In the genomic region with DNA sequence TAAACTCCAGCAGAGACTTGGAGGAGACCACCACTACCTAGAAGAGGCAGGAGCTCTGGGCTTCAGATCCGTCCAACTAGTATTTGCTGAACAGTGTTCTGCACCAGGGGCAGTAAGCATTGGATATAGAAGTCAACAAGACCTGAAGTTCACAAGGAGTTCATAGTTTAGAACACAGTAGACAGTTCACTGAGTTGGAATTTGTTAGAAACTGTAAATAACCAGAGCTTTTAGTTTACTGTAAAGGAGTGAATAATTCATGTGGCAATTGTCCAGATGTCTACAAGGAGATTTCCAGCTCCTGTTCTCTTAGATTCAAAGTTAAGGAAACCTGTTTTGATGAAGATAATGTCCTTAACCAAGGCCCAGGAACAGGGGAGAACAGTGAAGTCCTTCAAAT, we compare ENCODE assay signal across 16 cellular contexts.
DNase-seq lines count a peak whose midpoint lies in the region; TF ChIP-seq lines count a peak whose summit lies in the region.
"Had no signal": no experiment of that assay in that cellular context is flagged by ENCODE, and none has a peak within 500 bp of the region (broad histone marks: within the 10 kb centered on the region; RNA-seq: fewer than 3 reads in every experiment).

No MANE protein-coding gene starts in this region.

- in situ Hi-C loops in GM23248 (cut with MboI) = no loop called here
- in situ Hi-C loops in astrocyte of the spinal cord (cut with HindIII; ENCODE audit: low sequenced_read_pairs) = no loop called here

- WGBS in GM23248 (ENCODE audit: low coverage in 1 of 2, low lambda C conversion rate in 2 of 2, missing lambda C conversion rate in 2 of 2), 2 experiments = 41 to 69% methylated on average over 1 of the region's 1 CpG

- peak; percentile 31 for DNase-seq in GM23248
- DNase-seq in astrocyte of the spinal cord (ENCODE audit: low read depth, low spot score) = peak; percentile 26
- peak; percentile 23 for DNase-seq in fibroblast of pulmonary artery (ENCODE audit: low read depth)
- peak; percentile 57 for DNase-seq in pulmonary artery endothelial cell (ENCODE audit: low read depth, low spot score)
- DNase-seq in mesenteric fat pad (ENCODE audit: low spot score) = no peak
- no peak for DNase-seq in Peyer's patch
- DNase-seq in 8988T = no peak
- DNase-seq: ACHN; CD4-positive, CD25-positive, alpha-beta regulatory T cell; COR-L47; DMS 273 treated with DMSO at 0.1 percent for 48 hours; DND-41; GDM1; GOT3; NCI-H1694 treated with DMSO at 0.1 percent for 48 hours had no signal

- no peak overlapping the region for H3K27ac ChIP-seq in GM23248
- no peak overlapping the region for H3K27ac ChIP-seq in Peyer's patch
- H3K27ac ChIP-seq: SJSA1 had no signal

- H3K9me2 ChIP-seq in GM23248 (ENCODE audit: insufficient read depth) = no peaks in the 10 kb centered on the region

- H3K27me3 ChIP-seq in GM23248 (replicated peaks; ENCODE audit: insufficient read depth) (no peaks in the 10 kb centered on the region), Peyer's patch (no peaks in the 10 kb centered on the region)
- H3K27me3 ChIP-seq: SJSA1 had no signal

- H3F3A ChIP-seq in GM23248 (ENCODE audit: insufficient read depth) = no peaks in the 10 kb centered on the region

- H3K4me3 ChIP-seq in GM23248 = no peak overlapping the region
- no peak overlapping the region for H3K4me3 ChIP-seq in astrocyte of the spinal cord (ENCODE audit: low read depth, low read length)
- no peak overlapping the region for H3K4me3 ChIP-seq in fibroblast of pulmonary artery (replicated peaks; ENCODE audit: low read depth, low read length)
- H3K4me3 ChIP-seq in Peyer's patch = no peak overlapping the region
- H3K4me3 ChIP-seq: SJSA1 had no signal

- no peak overlapping the region for H2AFZ ChIP-seq in GM23248

- TF ChIP-seq POLR2A in Peyer's patch (IDR thresholded peaks at IDR 0.05) = no peak

- peak overlapping the region; percentile 32 for H3K4me2 ChIP-seq in GM23248 (ENCODE audit: unreplicated experiment)

- no peak overlapping the region for H3K9ac ChIP-seq in GM23248

- TF ChIP-seq CTCF in astrocyte of the spinal cord (IDR thresholded peaks at IDR 0.05; ENCODE audit: low read depth, low read length) (no peak), fibroblast of pulmonary artery (IDR thresholded peaks at IDR 0.05; ENCODE audit: low read length, missing control alignments) (no peak), Peyer's patch (IDR thresholded peaks at IDR 0.05) (no peak)

- peaks cover 13% of the 10 kb centered on the region for H3K4me1 ChIP-seq in GM23248 (ENCODE audit: insufficient read depth)
- H3K4me1 ChIP-seq in Peyer's patch = no peaks in the 10 kb centered on the region

- H3K9me3 ChIP-seq in GM23248 (ENCODE audit: low read depth) (no peaks in the 10 kb centered on the region), Peyer's patch (no peaks in the 10 kb centered on the region)
- H3K9me3 ChIP-seq: SJSA1 had no signal

- H3K79me2 ChIP-seq in GM23248 (ENCODE audit: insufficient read depth) = no peaks in the 10 kb centered on the region

- H3K36me3 ChIP-seq in GM23248 (ENCODE audit: low read depth) (no peaks in the 10 kb centered on the region), Peyer's patch (no peaks in the 10 kb centered on the region)
- H3K36me3 ChIP-seq: SJSA1 had no signal

- no peaks in the 10 kb centered on the region for H4K20me1 ChIP-seq in GM23248 (ENCODE audit: insufficient read depth)

Comparison
In these comparisons a context has a peak if more than half of its experiments do, and no peak if none do; other contexts are left out.
1. DNase-seq: peak in GM23248 (single experiment), astrocyte of the spinal cord (single experiment), fibroblast of pulmonary artery (single experiment) and pulmonary artery endothelial cell (single experiment); none in mesenteric fat pad (single experiment), Peyer's patch (0 of 3) and 8988T (single experiment).